Comparison of ENCODE assay signal across 1 cellular context in the genomic region with DNA sequence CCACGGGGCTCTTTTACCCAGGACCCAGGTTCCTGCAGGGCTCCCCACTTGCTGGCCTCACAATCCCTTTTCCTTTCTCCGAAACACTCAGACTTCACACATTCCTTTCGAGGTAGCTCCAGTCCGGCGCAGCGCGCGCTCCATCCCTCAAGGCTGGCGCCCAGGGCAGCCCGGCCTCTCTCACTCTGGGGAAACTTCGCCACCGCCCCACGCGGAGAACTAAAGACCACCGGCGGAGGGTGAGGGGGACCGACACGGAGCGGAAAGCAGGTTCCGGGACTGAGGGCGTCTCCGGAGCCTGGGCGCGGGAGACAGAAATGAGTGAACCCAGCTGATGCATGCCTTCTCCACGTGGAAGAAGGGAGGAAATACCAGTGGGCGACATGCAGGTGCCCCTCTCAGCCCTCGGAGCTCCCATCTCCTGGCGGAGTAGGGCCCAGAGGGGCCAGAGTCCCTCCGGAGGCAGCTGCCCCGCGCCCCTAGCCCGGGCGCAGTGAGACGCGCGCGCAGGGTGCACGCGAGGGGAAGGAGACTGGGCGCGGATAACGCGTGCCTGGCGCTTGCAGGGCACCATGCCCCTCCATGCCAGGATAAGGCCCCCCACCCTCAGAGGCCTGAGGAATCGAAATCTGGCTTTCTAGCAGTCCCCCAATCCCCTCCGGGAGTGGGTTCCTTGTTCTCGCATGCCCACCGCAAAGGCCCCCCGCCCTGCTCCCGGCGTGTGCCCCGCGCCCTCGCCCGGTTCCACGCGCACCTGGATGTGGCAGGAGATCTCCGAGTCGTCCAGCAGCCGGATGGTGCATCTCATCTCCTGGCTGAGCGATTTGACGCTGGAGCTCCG.
TF ChIP-seq lines count a peak whose summit lies in the region.

No MANE protein-coding gene starts in this region.

TF ChIP-seq in HepG2, 621 proteins besides CTCF, POLR2A, EP300 and RAD21 (continued from another document and continues in another):
- TF ChIP-seq, protein P1, sequence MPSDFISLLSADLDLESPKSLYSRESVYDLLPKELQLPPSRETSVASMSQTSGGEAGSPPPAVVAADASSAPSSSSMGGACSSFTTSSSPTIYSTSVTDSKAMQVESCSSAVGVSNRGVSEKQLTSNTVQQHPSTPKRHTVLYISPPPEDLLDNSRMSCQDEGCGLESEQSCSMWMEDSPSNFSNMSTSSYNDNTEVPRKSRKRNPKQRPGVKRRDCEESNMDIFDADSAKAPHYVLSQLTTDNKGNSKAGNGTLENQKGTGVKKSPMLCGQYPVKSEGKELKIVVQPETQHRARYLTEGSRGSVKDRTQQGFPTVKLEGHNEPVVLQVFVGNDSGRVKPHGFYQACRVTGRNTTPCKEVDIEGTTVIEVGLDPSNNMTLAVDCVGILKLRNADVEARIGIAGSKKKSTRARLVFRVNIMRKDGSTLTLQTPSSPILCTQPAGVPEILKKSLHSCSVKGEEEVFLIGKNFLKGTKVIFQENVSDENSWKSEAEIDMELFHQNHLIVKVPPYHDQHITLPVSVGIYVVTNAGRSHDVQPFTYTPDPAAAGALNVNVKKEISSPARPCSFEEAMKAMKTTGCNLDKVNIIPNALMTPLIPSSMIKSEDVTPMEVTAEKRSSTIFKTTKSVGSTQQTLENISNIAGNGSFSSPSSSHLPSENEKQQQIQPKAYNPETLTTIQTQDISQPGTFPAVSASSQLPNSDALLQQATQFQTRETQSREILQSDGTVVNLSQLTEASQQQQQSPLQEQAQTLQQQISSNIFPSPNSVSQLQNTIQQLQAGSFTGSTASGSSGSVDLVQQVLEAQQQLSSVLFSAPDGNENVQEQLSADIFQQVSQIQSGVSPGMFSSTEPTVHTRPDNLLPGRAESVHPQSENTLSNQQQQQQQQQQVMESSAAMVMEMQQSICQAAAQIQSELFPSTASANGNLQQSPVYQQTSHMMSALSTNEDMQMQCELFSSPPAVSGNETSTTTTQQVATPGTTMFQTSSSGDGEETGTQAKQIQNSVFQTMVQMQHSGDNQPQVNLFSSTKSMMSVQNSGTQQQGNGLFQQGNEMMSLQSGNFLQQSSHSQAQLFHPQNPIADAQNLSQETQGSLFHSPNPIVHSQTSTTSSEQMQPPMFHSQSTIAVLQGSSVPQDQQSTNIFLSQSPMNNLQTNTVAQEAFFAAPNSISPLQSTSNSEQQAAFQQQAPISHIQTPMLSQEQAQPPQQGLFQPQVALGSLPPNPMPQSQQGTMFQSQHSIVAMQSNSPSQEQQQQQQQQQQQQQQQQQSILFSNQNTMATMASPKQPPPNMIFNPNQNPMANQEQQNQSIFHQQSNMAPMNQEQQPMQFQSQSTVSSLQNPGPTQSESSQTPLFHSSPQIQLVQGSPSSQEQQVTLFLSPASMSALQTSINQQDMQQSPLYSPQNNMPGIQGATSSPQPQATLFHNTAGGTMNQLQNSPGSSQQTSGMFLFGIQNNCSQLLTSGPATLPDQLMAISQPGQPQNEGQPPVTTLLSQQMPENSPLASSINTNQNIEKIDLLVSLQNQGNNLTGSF (CRISPR knock-in tag; IDR thresholded peaks at IDR 0.05): peak; percentile 35; the same call in 1 of the 2 replicates
- TF ChIP-seq ATF4 (CRISPR knock-in tag; IDR thresholded peaks at IDR 0.05) (0 out of 4 replicates have a peak, but pooled peaks of 1 of the 2 experiments have one; percentile 34), TAF1 (CRISPR knock-in tag; IDR thresholded peaks at IDR 0.05) (no peak), DNMT3B (CRISPR knock-in tag; conservative IDR thresholded peaks at IDR 0.05) (no peak), ZNF749 (CRISPR knock-in tag; IDR thresholded peaks at IDR 0.05; ENCODE audit: borderline replicate concordance) (peak; percentile 58; the same call in 1 of the 2 replicates), ZNF354B (CRISPR knock-in tag; IDR thresholded peaks at IDR 0.05) (no peak), FIP1L1 (IDR thresholded peaks at IDR 0.05; ENCODE audit: borderline replicate concordance, insufficient read depth, low read depth, low read length) (no peak), KAT2B (IDR thresholded peaks at IDR 0.05; ENCODE audit: borderline replicate concordance, low read depth, low read length) (no peak), GABPA (IDR thresholded peaks at IDR 0.05; ENCODE audit: low read depth, low read length) (no peak), GABPA (CRISPR knock-in tag; IDR thresholded peaks at IDR 0.05; ENCODE audit: low read depth) (no peak), ZNF670 (CRISPR knock-in tag; IDR thresholded peaks at IDR 0.05; ENCODE audit: borderline replicate concordance) (no peak), HCFC1 (IDR thresholded peaks at IDR 0.05; ENCODE audit: low read depth, low read length) (no peak), ATM (IDR thresholded peaks at IDR 0.05; ENCODE audit: borderline replicate concordance) (no peak), ZNF160 (CRISPR knock-in tag; IDR thresholded peaks at IDR 0.05) (no peak), REXO4 (CRISPR knock-in tag; IDR thresholded peaks at IDR 0.05; ENCODE audit: borderline replicate concordance) (no peak), GMEB2 (CRISPR knock-in tag; IDR thresholded peaks at IDR 0.05; ENCODE audit: low read depth) (no peak), MED13 (CRISPR knock-in tag; IDR thresholded peaks at IDR 0.05) (no peak), NFRKB (IDR thresholded peaks at IDR 0.05) (no peak), ZSCAN12 (CRISPR knock-in tag; IDR thresholded peaks at IDR 0.05) (no peak), BATF2 (CRISPR knock-in tag; IDR thresholded peaks at IDR 0.05) (peak; percentile 32; the same call in 1 of the 2 replicates), ZNF44 (CRISPR knock-in tag; IDR thresholded peaks at IDR 0.05) (no peak), ZNF138 (CRISPR knock-in tag; IDR thresholded peaks at IDR 0.05; ENCODE audit: low read depth) (no peak)
- TF ChIP-seq, protein P2, sequence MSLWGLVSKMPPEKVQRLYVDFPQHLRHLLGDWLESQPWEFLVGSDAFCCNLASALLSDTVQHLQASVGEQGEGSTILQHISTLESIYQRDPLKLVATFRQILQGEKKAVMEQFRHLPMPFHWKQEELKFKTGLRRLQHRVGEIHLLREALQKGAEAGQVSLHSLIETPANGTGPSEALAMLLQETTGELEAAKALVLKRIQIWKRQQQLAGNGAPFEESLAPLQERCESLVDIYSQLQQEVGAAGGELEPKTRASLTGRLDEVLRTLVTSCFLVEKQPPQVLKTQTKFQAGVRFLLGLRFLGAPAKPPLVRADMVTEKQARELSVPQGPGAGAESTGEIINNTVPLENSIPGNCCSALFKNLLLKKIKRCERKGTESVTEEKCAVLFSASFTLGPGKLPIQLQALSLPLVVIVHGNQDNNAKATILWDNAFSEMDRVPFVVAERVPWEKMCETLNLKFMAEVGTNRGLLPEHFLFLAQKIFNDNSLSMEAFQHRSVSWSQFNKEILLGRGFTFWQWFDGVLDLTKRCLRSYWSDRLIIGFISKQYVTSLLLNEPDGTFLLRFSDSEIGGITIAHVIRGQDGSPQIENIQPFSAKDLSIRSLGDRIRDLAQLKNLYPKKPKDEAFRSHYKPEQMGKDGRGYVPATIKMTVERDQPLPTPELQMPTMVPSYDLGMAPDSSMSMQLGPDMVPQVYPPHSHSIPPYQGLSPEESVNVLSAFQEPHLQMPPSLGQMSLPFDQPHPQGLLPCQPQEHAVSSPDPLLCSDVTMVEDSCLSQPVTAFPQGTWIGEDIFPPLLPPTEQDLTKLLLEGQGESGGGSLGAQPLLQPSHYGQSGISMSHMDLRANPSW (CRISPR knock-in tag; IDR thresholded peaks at IDR 0.05; ENCODE audit: borderline replicate concordance): no peak
- TF ChIP-seq, protein P3, sequence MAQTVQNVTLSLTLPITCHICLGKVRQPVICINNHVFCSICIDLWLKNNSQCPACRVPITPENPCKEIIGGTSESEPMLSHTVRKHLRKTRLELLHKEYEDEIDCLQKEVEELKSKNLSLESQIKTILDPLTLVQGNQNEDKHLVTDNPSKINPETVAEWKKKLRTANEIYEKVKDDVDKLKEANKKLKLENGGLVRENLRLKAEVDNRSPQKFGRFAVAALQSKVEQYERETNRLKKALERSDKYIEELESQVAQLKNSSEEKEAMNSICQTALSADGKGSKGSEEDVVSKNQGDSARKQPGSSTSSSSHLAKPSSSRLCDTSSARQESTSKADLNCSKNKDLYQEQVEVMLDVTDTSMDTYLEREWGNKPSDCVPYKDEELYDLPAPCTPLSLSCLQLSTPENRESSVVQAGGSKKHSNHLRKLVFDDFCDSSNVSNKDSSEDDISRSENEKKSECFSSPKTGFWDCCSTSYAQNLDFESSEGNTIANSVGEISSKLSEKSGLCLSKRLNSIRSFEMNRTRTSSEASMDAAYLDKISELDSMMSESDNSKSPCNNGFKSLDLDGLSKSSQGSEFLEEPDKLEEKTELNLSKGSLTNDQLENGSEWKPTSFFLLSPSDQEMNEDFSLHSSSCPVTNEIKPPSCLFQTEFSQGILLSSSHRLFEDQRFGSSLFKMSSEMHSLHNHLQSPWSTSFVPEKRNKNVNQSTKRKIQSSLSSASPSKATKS (CRISPR knock-in tag; IDR thresholded peaks at IDR 0.05): no peak
- TF ChIP-seq, protein P4, sequence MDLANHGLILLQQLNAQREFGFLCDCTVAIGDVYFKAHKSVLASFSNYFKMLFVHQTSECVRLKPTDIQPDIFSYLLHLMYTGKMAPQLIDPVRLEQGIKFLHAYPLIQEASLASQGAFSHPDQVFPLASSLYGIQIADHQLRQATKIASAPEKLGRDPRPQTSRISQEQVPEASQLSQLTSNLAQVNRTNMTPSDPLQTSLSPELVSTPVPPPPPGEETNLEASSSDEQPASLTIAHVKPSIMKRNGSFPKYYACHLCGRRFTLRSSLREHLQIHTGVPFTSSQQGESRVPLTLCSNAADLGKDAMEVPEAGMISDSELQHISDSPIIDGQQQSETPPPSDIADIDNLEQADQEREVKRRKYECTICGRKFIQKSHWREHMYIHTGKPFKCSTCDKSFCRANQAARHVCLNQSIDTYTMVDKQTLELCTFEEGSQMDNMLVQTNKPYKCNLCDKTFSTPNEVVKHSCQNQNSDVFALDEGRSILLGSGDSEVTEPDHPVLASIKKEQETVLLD (CRISPR knock-in tag; IDR thresholded peaks at IDR 0.05; ENCODE audit: low read depth): 0 out of 2 replicates have a peak, but pooled peaks have one; percentile 48
- TF ChIP-seq, protein P5, sequence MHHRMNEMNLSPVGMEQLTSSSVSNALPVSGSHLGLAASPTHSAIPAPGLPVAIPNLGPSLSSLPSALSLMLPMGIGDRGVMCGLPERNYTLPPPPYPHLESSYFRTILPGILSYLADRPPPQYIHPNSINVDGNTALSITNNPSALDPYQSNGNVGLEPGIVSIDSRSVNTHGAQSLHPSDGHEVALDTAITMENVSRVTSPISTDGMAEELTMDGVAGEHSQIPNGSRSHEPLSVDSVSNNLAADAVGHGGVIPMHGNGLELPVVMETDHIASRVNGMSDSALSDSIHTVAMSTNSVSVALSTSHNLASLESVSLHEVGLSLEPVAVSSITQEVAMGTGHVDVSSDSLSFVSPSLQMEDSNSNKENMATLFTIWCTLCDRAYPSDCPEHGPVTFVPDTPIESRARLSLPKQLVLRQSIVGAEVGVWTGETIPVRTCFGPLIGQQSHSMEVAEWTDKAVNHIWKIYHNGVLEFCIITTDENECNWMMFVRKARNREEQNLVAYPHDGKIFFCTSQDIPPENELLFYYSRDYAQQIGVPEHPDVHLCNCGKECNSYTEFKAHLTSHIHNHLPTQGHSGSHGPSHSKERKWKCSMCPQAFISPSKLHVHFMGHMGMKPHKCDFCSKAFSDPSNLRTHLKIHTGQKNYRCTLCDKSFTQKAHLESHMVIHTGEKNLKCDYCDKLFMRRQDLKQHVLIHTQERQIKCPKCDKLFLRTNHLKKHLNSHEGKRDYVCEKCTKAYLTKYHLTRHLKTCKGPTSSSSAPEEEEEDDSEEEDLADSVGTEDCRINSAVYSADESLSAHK (CRISPR knock-in tag; IDR thresholded peaks at IDR 0.05; ENCODE audit: borderline replicate concordance): no peak
- TF ChIP-seq, protein P6, sequence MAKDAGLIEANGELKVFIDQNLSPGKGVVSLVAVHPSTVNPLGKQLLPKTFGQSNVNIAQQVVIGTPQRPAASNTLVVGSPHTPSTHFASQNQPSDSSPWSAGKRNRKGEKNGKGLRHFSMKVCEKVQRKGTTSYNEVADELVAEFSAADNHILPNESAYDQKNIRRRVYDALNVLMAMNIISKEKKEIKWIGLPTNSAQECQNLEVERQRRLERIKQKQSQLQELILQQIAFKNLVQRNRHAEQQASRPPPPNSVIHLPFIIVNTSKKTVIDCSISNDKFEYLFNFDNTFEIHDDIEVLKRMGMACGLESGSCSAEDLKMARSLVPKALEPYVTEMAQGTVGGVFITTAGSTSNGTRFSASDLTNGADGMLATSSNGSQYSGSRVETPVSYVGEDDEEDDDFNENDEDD (CRISPR knock-in tag; IDR thresholded peaks at IDR 0.05; ENCODE audit: borderline replicate concordance): peak; percentile 57; the same call in 1 of the 2 replicates
- TF ChIP-seq, protein P7, sequence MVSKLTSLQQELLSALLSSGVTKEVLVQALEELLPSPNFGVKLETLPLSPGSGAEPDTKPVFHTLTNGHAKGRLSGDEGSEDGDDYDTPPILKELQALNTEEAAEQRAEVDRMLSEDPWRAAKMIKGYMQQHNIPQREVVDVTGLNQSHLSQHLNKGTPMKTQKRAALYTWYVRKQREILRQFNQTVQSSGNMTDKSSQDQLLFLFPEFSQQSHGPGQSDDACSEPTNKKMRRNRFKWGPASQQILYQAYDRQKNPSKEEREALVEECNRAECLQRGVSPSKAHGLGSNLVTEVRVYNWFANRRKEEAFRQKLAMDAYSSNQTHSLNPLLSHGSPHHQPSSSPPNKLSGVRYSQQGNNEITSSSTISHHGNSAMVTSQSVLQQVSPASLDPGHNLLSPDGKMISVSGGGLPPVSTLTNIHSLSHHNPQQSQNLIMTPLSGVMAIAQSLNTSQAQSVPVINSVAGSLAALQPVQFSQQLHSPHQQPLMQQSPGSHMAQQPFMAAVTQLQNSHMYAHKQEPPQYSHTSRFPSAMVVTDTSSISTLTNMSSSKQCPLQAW (CRISPR knock-in tag; IDR thresholded peaks at IDR 0.05): no peak
